ENCODE assay signal across 1 cellular context in the genomic region with DNA sequence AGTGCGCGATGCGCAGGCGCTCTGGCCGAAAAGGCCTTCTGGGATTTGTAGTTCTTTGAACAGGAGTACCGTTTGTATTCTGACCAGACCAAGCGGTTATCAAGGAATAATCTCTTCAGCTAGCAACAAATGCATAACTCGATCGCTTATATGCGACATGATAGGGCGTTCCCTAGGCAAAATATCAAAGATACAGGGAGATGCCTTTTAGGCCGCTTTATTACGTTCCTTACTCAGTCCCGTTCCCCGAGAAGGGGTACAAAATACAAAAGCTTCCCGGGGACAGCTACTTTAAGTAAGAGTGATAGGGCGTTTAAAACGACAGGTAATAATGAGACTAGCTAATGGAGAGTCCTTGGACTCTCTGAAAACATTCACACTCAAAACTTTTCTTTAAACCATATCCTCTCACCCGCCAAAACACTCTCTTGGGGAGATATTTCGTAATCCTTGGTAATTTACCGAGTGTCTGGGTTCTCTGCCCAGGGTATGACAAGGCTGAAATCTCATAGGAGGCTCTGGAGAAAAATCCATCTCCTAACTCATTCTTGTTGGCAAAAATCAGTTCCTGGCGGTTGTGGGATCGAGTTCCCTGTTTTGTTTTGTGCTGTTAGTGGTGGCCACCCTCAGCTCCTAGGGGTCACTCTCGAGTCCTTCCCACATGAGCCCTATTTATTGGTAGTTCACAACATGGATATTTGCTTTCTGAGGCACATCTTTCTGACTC.
TF ChIP-seq lines count a peak whose summit lies in the region.

No MANE protein-coding gene starts in this region.

TF ChIP-seq in HepG2, 621 proteins besides CTCF, POLR2A, EP300 and RAD21 (continues in another document):
- TF ChIP-seq MED1 (CRISPR knock-in tag; IDR thresholded peaks at IDR 0.05) (no peak), ZNF709 (CRISPR knock-in tag; IDR thresholded peaks at IDR 0.05) (peak; percentile 70; the same call in 1 of the 2 replicates), CREM (IDR thresholded peaks at IDR 0.05) (peak; percentile 84), CREM (CRISPR knock-in tag; IDR thresholded peaks at IDR 0.05) (no peak), ASH2L (IDR thresholded peaks at IDR 0.05; ENCODE audit: insufficient read length, low read depth, low read length) (peak; percentile 16), SAP130 (CRISPR knock-in tag; IDR thresholded peaks at IDR 0.05; ENCODE audit: low read depth) (peak; percentile 42; the same call in 1 of the 2 replicates), MIER3 (CRISPR knock-in tag; IDR thresholded peaks at IDR 0.05; ENCODE audit: borderline replicate concordance) (0 out of 2 replicates have a peak, but pooled peaks have one; percentile 33), SNAPC2 (CRISPR knock-in tag; IDR thresholded peaks at IDR 0.05) (no peak), KLF11 (CRISPR knock-in tag; IDR thresholded peaks at IDR 0.05) (0 out of 2 replicates have a peak, but pooled peaks have one; percentile 10), AHR (CRISPR knock-in tag; IDR thresholded peaks at IDR 0.05) (0 out of 2 replicates have a peak, but pooled peaks have one; percentile 3), RXRB (CRISPR knock-in tag; IDR thresholded peaks at IDR 0.05; ENCODE audit: borderline replicate concordance) (peak; percentile 0; the same call in 1 of the 2 replicates), SP1 (IDR thresholded peaks at IDR 0.05) (no peak), SP1 (CRISPR knock-in tag; IDR thresholded peaks at IDR 0.05) (no peak), ZNF816 (CRISPR knock-in tag; IDR thresholded peaks at IDR 0.05; ENCODE audit: borderline replicate concordance) (0 out of 2 replicates have a peak, but pooled peaks have one; percentile 11), SOX13 (IDR thresholded peaks at IDR 0.05) (no peak), SOX13 (CRISPR knock-in tag; conservative IDR thresholded peaks at IDR 0.05 in 1 of 2, IDR thresholded peaks at IDR 0.05 in 1 of 2) (peak in 1 of 2 experiments; percentile 1; a peak in 1 of 4 replicates), ZNF780A (CRISPR knock-in tag; IDR thresholded peaks at IDR 0.05) (no peak), ZNF350 (CRISPR knock-in tag; IDR thresholded peaks at IDR 0.05; ENCODE audit: borderline replicate concordance, low read depth) (peak; percentile 50; the same call in 1 of the 2 replicates), SCMH1 (CRISPR knock-in tag; IDR thresholded peaks at IDR 0.05; ENCODE audit: borderline replicate concordance) (no peak), ZFY (CRISPR knock-in tag; IDR thresholded peaks at IDR 0.05) (peak; percentile 40), GFI1 (CRISPR knock-in tag; IDR thresholded peaks at IDR 0.05; ENCODE audit: borderline replicate concordance) (0 out of 2 replicates have a peak, but pooled peaks have one; percentile 24), ZNF878 (CRISPR knock-in tag; IDR thresholded peaks at IDR 0.05) (no peak), HCFC1 (IDR thresholded peaks at IDR 0.05; ENCODE audit: low read depth, low read length) (peak; percentile 91), ARNT2 (CRISPR knock-in tag; IDR thresholded peaks at IDR 0.05; ENCODE audit: low read depth) (no peak), ELF3 (CRISPR knock-in tag; IDR thresholded peaks at IDR 0.05) (no peak), PHF5A (CRISPR knock-in tag; IDR thresholded peaks at IDR 0.05; ENCODE audit: low read depth, unreplicated experiment) (peak; percentile 45), ZSCAN9 (CRISPR knock-in tag; IDR thresholded peaks at IDR 0.05; ENCODE audit: borderline replicate concordance) (0 out of 2 replicates have a peak, but pooled peaks have one; percentile 9), SIN3A (IDR thresholded peaks at IDR 0.05; ENCODE audit: borderline replicate concordance, low read depth, low read length) (0 out of 2 replicates have a peak, but pooled peaks have one; percentile 26), THAP11 (CRISPR knock-in tag; IDR thresholded peaks at IDR 0.05) (peak; percentile 98)
- TF ChIP-seq, protein P1, sequence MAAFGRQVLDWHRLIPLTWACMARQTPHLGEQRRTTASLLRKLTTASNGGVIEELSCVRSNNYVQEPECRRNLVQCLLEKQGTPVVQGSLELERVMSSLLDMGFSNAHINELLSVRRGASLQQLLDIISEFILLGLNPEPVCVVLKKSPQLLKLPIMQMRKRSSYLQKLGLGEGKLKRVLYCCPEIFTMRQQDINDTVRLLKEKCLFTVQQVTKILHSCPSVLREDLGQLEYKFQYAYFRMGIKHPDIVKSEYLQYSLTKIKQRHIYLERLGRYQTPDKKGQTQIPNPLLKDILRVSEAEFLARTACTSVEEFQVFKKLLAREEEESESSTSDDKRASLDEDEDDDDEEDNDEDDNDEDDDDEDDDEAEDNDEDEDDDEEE (CRISPR knock-in tag; IDR thresholded peaks at IDR 0.05): 0 out of 2 replicates have a peak, but pooled peaks have one; percentile 55
- TF ChIP-seq, protein P2, sequence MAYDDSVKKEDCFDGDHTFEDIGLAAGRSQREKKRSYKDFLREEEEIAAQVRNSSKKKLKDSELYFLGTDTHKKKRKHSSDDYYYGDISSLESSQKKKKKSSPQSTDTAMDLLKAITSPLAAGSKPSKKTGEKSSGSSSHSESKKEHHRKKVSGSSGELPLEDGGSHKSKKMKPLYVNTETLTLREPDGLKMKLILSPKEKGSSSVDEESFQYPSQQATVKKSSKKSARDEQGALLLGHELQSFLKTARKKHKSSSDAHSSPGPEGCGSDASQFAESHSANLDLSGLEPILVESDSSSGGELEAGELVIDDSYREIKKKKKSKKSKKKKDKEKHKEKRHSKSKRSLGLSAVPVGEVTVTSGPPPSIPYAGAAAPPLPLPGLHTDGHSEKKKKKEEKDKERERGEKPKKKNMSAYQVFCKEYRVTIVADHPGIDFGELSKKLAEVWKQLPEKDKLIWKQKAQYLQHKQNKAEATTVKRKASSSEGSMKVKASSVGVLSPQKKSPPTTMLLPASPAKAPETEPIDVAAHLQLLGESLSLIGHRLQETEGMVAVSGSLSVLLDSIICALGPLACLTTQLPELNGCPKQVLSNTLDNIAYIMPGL (CRISPR knock-in tag; IDR thresholded peaks at IDR 0.05; ENCODE audit: borderline replicate concordance in 1 of 2, low read depth in 1 of 2): peak; percentile 19 to 87; a peak in 3 of 4 replicates
- TF ChIP-seq, protein P3, sequence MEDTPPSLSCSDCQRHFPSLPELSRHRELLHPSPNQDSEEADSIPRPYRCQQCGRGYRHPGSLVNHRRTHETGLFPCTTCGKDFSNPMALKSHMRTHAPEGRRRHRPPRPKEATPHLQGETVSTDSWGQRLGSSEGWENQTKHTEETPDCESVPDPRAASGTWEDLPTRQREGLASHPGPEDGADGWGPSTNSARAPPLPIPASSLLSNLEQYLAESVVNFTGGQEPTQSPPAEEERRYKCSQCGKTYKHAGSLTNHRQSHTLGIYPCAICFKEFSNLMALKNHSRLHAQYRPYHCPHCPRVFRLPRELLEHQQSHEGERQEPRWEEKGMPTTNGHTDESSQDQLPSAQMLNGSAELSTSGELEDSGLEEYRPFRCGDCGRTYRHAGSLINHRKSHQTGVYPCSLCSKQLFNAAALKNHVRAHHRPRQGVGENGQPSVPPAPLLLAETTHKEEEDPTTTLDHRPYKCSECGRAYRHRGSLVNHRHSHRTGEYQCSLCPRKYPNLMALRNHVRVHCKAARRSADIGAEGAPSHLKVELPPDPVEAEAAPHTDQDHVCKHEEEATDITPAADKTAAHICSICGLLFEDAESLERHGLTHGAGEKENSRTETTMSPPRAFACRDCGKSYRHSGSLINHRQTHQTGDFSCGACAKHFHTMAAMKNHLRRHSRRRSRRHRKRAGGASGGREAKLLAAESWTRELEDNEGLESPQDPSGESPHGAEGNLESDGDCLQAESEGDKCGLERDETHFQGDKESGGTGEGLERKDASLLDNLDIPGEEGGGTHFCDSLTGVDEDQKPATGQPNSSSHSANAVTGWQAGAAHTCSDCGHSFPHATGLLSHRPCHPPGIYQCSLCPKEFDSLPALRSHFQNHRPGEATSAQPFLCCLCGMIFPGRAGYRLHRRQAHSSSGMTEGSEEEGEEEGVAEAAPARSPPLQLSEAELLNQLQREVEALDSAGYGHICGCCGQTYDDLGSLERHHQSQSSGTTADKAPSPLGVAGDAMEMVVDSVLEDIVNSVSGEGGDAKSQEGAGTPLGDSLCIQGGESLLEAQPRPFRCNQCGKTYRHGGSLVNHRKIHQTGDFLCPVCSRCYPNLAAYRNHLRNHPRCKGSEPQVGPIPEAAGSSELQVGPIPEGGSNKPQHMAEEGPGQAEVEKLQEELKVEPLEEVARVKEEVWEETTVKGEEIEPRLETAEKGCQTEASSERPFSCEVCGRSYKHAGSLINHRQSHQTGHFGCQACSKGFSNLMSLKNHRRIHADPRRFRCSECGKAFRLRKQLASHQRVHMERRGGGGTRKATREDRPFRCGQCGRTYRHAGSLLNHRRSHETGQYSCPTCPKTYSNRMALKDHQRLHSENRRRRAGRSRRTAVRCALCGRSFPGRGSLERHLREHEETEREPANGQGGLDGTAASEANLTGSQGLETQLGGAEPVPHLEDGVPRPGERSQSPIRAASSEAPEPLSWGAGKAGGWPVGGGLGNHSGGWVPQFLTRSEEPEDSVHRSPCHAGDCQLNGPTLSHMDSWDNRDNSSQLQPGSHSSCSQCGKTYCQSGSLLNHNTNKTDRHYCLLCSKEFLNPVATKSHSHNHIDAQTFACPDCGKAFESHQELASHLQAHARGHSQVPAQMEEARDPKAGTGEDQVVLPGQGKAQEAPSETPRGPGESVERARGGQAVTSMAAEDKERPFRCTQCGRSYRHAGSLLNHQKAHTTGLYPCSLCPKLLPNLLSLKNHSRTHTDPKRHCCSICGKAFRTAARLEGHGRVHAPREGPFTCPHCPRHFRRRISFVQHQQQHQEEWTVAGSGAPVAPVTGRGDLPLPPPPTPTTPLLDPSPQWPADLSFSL (CRISPR knock-in tag; IDR thresholded peaks at IDR 0.05): 0 out of 2 replicates have a peak, but pooled peaks have one; percentile 28
- TF ChIP-seq, protein P4, sequence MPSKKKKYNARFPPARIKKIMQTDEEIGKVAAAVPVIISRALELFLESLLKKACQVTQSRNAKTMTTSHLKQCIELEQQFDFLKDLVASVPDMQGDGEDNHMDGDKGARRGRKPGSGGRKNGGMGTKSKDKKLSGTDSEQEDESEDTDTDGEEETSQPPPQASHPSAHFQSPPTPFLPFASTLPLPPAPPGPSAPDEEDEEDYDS (CRISPR knock-in tag; IDR thresholded peaks at IDR 0.05): peak; percentile 36; the same call in 1 of the 2 replicates
- TF ChIP-seq, protein P5, sequence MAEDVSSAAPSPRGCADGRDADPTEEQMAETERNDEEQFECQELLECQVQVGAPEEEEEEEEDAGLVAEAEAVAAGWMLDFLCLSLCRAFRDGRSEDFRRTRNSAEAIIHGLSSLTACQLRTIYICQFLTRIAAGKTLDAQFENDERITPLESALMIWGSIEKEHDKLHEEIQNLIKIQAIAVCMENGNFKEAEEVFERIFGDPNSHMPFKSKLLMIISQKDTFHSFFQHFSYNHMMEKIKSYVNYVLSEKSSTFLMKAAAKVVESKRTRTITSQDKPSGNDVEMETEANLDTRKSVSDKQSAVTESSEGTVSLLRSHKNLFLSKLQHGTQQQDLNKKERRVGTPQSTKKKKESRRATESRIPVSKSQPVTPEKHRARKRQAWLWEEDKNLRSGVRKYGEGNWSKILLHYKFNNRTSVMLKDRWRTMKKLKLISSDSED (CRISPR knock-in tag; IDR thresholded peaks at IDR 0.05): no peak
- TF ChIP-seq, protein P6, sequence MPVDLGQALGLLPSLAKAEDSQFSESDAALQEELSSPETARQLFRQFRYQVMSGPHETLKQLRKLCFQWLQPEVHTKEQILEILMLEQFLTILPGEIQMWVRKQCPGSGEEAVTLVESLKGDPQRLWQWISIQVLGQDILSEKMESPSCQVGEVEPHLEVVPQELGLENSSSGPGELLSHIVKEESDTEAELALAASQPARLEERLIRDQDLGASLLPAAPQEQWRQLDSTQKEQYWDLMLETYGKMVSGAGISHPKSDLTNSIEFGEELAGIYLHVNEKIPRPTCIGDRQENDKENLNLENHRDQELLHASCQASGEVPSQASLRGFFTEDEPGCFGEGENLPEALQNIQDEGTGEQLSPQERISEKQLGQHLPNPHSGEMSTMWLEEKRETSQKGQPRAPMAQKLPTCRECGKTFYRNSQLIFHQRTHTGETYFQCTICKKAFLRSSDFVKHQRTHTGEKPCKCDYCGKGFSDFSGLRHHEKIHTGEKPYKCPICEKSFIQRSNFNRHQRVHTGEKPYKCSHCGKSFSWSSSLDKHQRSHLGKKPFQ (CRISPR knock-in tag; IDR thresholded peaks at IDR 0.05; ENCODE audit: insufficient replicate concordance): peak; percentile 67
- TF ChIP-seq, protein P7, sequence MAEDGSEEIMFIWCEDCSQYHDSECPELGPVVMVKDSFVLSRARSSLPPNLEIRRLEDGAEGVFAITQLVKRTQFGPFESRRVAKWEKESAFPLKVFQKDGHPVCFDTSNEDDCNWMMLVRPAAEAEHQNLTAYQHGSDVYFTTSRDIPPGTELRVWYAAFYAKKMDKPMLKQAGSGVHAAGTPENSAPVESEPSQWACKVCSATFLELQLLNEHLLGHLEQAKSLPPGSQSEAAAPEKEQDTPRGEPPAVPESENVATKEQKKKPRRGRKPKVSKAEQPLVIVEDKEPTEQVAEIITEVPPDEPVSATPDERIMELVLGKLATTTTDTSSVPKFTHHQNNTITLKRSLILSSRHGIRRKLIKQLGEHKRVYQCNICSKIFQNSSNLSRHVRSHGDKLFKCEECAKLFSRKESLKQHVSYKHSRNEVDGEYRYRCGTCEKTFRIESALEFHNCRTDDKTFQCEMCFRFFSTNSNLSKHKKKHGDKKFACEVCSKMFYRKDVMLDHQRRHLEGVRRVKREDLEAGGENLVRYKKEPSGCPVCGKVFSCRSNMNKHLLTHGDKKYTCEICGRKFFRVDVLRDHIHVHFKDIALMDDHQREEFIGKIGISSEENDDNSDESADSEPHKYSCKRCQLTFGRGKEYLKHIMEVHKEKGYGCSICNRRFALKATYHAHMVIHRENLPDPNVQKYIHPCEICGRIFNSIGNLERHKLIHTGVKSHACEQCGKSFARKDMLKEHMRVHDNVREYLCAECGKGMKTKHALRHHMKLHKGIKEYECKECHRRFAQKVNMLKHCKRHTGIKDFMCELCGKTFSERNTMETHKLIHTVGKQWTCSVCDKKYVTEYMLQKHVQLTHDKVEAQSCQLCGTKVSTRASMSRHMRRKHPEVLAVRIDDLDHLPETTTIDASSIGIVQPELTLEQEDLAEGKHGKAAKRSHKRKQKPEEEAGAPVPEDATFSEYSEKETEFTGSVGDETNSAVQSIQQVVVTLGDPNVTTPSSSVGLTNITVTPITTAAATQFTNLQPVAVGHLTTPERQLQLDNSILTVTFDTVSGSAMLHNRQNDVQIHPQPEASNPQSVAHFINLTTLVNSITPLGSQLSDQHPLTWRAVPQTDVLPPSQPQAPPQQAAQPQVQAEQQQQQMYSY (CRISPR knock-in tag; IDR thresholded peaks at IDR 0.05): 0 out of 2 replicates have a peak, but pooled peaks have one; percentile 41
- TF ChIP-seq, protein P8, sequence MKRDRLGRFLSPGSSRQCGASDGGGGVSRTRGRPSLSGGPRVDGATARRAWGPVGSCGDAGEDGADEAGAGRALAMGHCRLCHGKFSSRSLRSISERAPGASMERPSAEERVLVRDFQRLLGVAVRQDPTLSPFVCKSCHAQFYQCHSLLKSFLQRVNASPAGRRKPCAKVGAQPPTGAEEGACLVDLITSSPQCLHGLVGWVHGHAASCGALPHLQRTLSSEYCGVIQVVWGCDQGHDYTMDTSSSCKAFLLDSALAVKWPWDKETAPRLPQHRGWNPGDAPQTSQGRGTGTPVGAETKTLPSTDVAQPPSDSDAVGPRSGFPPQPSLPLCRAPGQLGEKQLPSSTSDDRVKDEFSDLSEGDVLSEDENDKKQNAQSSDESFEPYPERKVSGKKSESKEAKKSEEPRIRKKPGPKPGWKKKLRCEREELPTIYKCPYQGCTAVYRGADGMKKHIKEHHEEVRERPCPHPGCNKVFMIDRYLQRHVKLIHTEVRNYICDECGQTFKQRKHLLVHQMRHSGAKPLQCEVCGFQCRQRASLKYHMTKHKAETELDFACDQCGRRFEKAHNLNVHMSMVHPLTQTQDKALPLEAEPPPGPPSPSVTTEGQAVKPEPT (CRISPR knock-in tag; IDR thresholded peaks at IDR 0.05; ENCODE audit: low read depth): no peak
- TF ChIP-seq, protein P9, sequence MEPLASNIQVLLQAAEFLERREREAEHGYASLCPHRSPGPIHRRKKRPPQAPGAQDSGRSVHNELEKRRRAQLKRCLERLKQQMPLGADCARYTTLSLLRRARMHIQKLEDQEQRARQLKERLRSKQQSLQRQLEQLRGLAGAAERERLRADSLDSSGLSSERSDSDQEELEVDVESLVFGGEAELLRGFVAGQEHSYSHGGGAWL (CRISPR knock-in tag; IDR thresholded peaks at IDR 0.05): no peak
